Comparison of ENCODE assay signal across 26 cellular contexts in the genomic region with DNA sequence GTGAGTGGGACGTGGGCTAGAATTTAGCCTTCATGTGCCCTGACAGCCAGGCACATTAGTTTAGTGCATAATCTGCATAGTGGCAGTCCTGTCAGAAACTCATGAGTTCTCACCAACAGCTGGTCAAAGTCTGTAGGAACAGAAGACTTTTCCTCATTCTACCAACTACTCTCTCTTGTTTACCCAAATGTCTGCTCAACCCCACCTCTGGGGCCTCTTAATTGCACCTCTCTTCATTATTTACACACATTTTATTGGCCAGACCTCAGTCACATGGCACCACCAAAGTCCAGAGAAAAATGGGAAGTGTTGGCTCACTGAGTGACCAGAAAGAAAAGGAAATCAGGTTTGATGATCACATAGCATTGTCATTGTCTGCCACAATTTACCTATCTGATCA.
DNase-seq lines count a peak whose midpoint lies in the region; ATAC-seq and TF ChIP-seq lines count a peak whose summit lies in the region.
"Had no signal": no experiment of that assay in that cellular context is flagged by ENCODE, and none has a peak within 500 bp of the region (broad histone marks: within the 10 kb centered on the region; RNA-seq: fewer than 3 reads in every experiment).

No MANE protein-coding gene starts in this region.

- H3K18ac ChIP-seq in IMR-90 (ENCODE audit: low read depth, low read length), result no peak overlapping the region

- TF ChIP-seq POLR2A in IMR-90 (IDR thresholded peaks at IDR 0.05; ENCODE audit: low read depth, low read length), result no peak

- TF ChIP-seq CTCF in IMR-90 (conservative IDR thresholded peaks at IDR 0.05; ENCODE audit: low read depth, low read length) (no peak), mucosa of descending colon (IDR thresholded peaks at IDR 0.05) (no peak)

- H3K23ac ChIP-seq in IMR-90 (ENCODE audit: low read depth, low read length), result no peak overlapping the region

- no peaks in the 10 kb centered on the region for H3K36me3 ChIP-seq in IMR-90 (ENCODE audit: control insufficient read depth, insufficient read depth, low read length)
- no peaks in the 10 kb centered on the region for H3K36me3 ChIP-seq in mucosa of descending colon (ENCODE audit: low read depth)
- H3K36me3 ChIP-seq in CD4-positive, alpha-beta memory T cell (ENCODE audit: insufficient read depth, low read length), result no peaks in the 10 kb centered on the region
- H3K36me3 ChIP-seq: SJSA1 had no signal

- H4K8ac ChIP-seq in IMR-90 (ENCODE audit: low read depth in 2 of 2, low read length in 2 of 2), result no peak overlapping the region

- H2BK20ac ChIP-seq in IMR-90 (ENCODE audit: low read depth, low read length), result no peak overlapping the region

- no CpG with 5 or more reads among the region's 1 CpG for WGBS in IMR-90 (ENCODE audit: extremely low coverage in 2 of 2, insufficient read length in 1 of 2), 2 experiments

- H3K9me1 ChIP-seq in IMR-90 (ENCODE audit: insufficient read depth, low read length), result no peaks in the 10 kb centered on the region

- H3K27me3 ChIP-seq in IMR-90 (ENCODE audit: control insufficient read depth, insufficient read depth, low read length), result peaks cover 3% of the 10 kb centered on the region
- no peaks in the 10 kb centered on the region for H3K27me3 ChIP-seq in CD4-positive, alpha-beta memory T cell (ENCODE audit: insufficient read depth, low read length)
- H3K27me3 ChIP-seq: SJSA1 had no signal

- no peak overlapping the region for H2AK9ac ChIP-seq in IMR-90 (replicated peaks; ENCODE audit: low read depth, low read length, poor library complexity)

- H3K9me3 ChIP-seq in IMR-90 (ENCODE audit: control insufficient read depth, insufficient read depth, low read length), result no peaks in the 10 kb centered on the region
- no peaks in the 10 kb centered on the region for H3K9me3 ChIP-seq in mucosa of descending colon
- no peaks in the 10 kb centered on the region for H3K9me3 ChIP-seq in CD4-positive, alpha-beta memory T cell (ENCODE audit: control insufficient read depth in 1 of 2, low read length in 2 of 2)

- peaks cover 50% of the 10 kb centered on the region for H3K4me1 Mint-ChIP-seq in activated naive CD4-positive, alpha-beta T cell treated with anti-CD3 and anti-CD28 coated beads, Interleukin-2, amount 50 U/mL, for 24 hours
- peaks cover 21 to 43% (median 34%) of the 10 kb centered on the region in 4 donors for H3K4me1 Mint-ChIP-seq in CD4-positive, alpha-beta memory T cell
- H3K4me1 Mint-ChIP-seq: GM23338 had no signal

- H3K4me1 ChIP-seq in IMR-90 (ENCODE audit: control insufficient read depth, insufficient read depth, low read length), result no peaks in the 10 kb centered on the region
- H3K4me1 ChIP-seq in mucosa of descending colon (ENCODE audit: low read depth), result no peaks in the 10 kb centered on the region
- H3K4me1 ChIP-seq in CD4-positive, alpha-beta memory T cell (ENCODE audit: insufficient read depth, low read length), result peaks cover 40% of the 10 kb centered on the region
- H3K4me1 ChIP-seq: A549, SJSA1 had no signal

- dilution Hi-C loops in IMR-90 (cut with HindIII; ENCODE audit: low sequenced_read_pairs, unreplicated experiment), result no loop called here

- H2AK5ac ChIP-seq in IMR-90 (ENCODE audit: low read depth, low read length), result no peak overlapping the region

- no peak overlapping the region for H3K27ac ChIP-seq in IMR-90 (ENCODE audit: insufficient read depth, low read length)
- no peak overlapping the region for H3K27ac ChIP-seq in caudate nucleus (ENCODE audit: low read depth, low read length)
- H3K27ac ChIP-seq in CD4-positive, alpha-beta memory T cell (ENCODE audit: low read depth, low read length), result no peak overlapping the region
- H3K27ac ChIP-seq: A549, SJSA1 had no signal

- H3K4me3 Mint-ChIP-seq in activated naive CD4-positive, alpha-beta T cell treated with anti-CD3 and anti-CD28 coated beads, Interleukin-2, amount 50 U/mL, for 24 hours, result no peak overlapping the region
- peak overlapping the region in 1 of 8 donors; percentile 17 for H3K4me3 Mint-ChIP-seq in CD4-positive, alpha-beta memory T cell
- H3K4me3 Mint-ChIP-seq: GM23338, H9 had no signal

- H3K9me3 Mint-ChIP-seq in activated naive CD4-positive, alpha-beta T cell treated with anti-CD3 and anti-CD28 coated beads, Interleukin-2, amount 50 U/mL, for 24 hours, result peaks cover 5% of the 10 kb centered on the region
- H3K9me3 Mint-ChIP-seq in CD4-positive, alpha-beta memory T cell, result peaks cover 0 to 30% (median 9%) of the 10 kb centered on the region in 8 donors

- H3K4me3 ChIP-seq in IMR-90 (ENCODE audit: insufficient read depth, low read depth, low read length) (no peak overlapping the region), mucosa of descending colon (no peak overlapping the region)
- H3K4me3 ChIP-seq in CD4-positive, alpha-beta memory T cell (ENCODE audit: low read length in 2 of 2), result no peak overlapping the region
- H3K4me3 ChIP-seq: A549, GM23338, SJSA1 had no signal

- H2BK120ac ChIP-seq in IMR-90 (ENCODE audit: low read depth, low read length), result no peak overlapping the region

- H2AFZ ChIP-seq in IMR-90 (replicated peaks; ENCODE audit: low read length, poor library complexity), result peak overlapping the region; percentile 43
- H2AFZ ChIP-seq: GM23338 had no signal

- no peaks in the 10 kb centered on the region for H3K79me1 ChIP-seq in IMR-90 (ENCODE audit: low read depth in 1 of 2, low read length in 2 of 2)

- H3K4me2 ChIP-seq in IMR-90 (ENCODE audit: low read depth, low read length), result no peak overlapping the region
- H3K4me2 ChIP-seq: A549, GM23338 had no signal

- no peak overlapping the region for H4K5ac ChIP-seq in IMR-90 (ENCODE audit: low read depth, low read length)

- DNase-seq in activated naive CD4-positive, alpha-beta T cell treated with anti-CD3 and anti-CD28 coated beads, Interleukin-2, amount 50 U/mL, for 16 hours, result no peak
- no peak for DNase-seq in IMR-90
- peak in 1 of 3 donors; percentile 23 for DNase-seq in mucosa of descending colon
- no peak for DNase-seq in caudate nucleus (lab: John Stamatoyannopoulos, UW)
- no peak for DNase-seq in CD4-positive, alpha-beta memory T cell
- DNase-seq: C1 segment of cervical spinal cord, DMS53, EL, GDM1, H9, KBM-7, MV-4-11, NCI-H1105, NCI-H1436 treated with DMSO at 0.1 percent for 48 hours, NCI-H1930, NCI-H2107, NCI-H446, NCI-H524 treated with DMSO at 0.1 percent for 48 hours, Right ventricle myocardium superior, RPMI8226 had no signal

- no peak overlapping the region for H2BK15ac ChIP-seq in IMR-90 (ENCODE audit: low read depth, low read length)

- H4K91ac ChIP-seq in IMR-90 (ENCODE audit: insufficient read depth, low read depth, low read length), result no peak overlapping the region

- H3K36me3 Mint-ChIP-seq in activated naive CD4-positive, alpha-beta T cell treated with anti-CD3 and anti-CD28 coated beads, Interleukin-2, amount 50 U/mL, for 24 hours, result peaks cover 8% of the 10 kb centered on the region
- H3K36me3 Mint-ChIP-seq in CD4-positive, alpha-beta memory T cell, result no peaks in the 10 kb centered on the region

- TF ChIP-seq RAD21 in IMR-90 (IDR thresholded peaks at IDR 0.05; ENCODE audit: low read length), result no peak

- H2BK5ac ChIP-seq in IMR-90 (ENCODE audit: low read depth, low read length, poor library complexity, severe bottlenecking), result no peak overlapping the region

- BruUV-seq in IMR-90 (replicated peaks; lab: Mats Ljungman, UMichigan), result no TSS peak

- intact Hi-C loops in IMR-90 (cut with micrococcal nuclease) (no loop called here), mucosa of descending colon (cut with DNase I, micrococcal nuclease) (no loop called here)
- intact Hi-C loops in CD4-positive, alpha-beta memory T cell (cut with micrococcal nuclease), result no loop called here

- POLR2A ChIA-PET in IMR-90 (lab: Charles Lee; ENCODE audit: unreplicated experiment), result no interaction called here
- POLR2A ChIA-PET in CD4-positive, alpha-beta memory T cell (lab: Charles Lee; ENCODE audit: partially characterized antibody), result no interaction called here

- no peak overlapping the region; the same call in 1 of the 2 replicates for H3K14ac ChIP-seq in IMR-90 (replicated peaks; ENCODE audit: low read depth, low read length)

- CTCF ChIA-PET in IMR-90 (lab: Yijun Ruan, JAX), result no interaction called here
- CTCF ChIA-PET in CD4-positive, alpha-beta memory T cell (lab: Charles Lee; ENCODE audit: partially characterized antibody), result interaction anchor here (1.1 to 3.4 kb wide), 4 partner anchors 26 to 68 kb away, joined by 3 to 13 read pairs (median 4); no protein-coding TSS in a partner anchor

- H3K27ac Mint-ChIP-seq in activated naive CD4-positive, alpha-beta T cell treated with anti-CD3 and anti-CD28 coated beads, Interleukin-2, amount 50 U/mL, for 24 hours, result peak overlapping the region; percentile 80
- H3K27ac Mint-ChIP-seq in CD4-positive, alpha-beta memory T cell, result peak overlapping the region in 3 of 7 donors; percentile 64 to 92 (median 92)
- H3K27ac Mint-ChIP-seq: GM23338, H9 had no signal

- no peak overlapping the region for H3K4ac ChIP-seq in IMR-90 (ENCODE audit: low read depth, low read length)

- in situ Hi-C loops in IMR-90 (cut with MboI; ENCODE audit: low sequenced_read_pairs), result no loop called here

- no peaks in the 10 kb centered on the region for H4K20me1 ChIP-seq in IMR-90 (ENCODE audit: insufficient read depth, low read length)

- no peak overlapping the region for H3K9ac ChIP-seq in IMR-90 (ENCODE audit: low read depth, low read length)

- H3K56ac ChIP-seq in IMR-90 (ENCODE audit: extremely low read depth, insufficient read depth, low read length), result no peak overlapping the region

- no peaks in the 10 kb centered on the region for H3K27me3 Mint-ChIP-seq in activated naive CD4-positive, alpha-beta T cell treated with anti-CD3 and anti-CD28 coated beads, Interleukin-2, amount 50 U/mL, for 24 hours
- H3K27me3 Mint-ChIP-seq in CD4-positive, alpha-beta memory T cell, result peaks cover 8 to 9% of the 10 kb centered on the region in 2 donors

- no peak for ATAC-seq in IMR-90 (ENCODE audit: low read depth)
- peak; percentile 84 for ATAC-seq in mucosa of descending colon
- no peak for ATAC-seq in HG03039 (IDR thresholded peaks at IDR 0.05; ENCODE audit: unreplicated experiment)
- ATAC-seq: A549, GM23338, HepG2 had no signal

TF ChIP-seq in IMR-90, 13 proteins besides CTCF, POLR2A, EP300 and RAD21 (continues in another document):
- TF ChIP-seq NFE2L2 (IDR thresholded peaks at IDR 0.05; ENCODE audit: low read depth, low read length) (no peak), BHLHE40 (IDR thresholded peaks at IDR 0.05; ENCODE audit: low read depth, low read length) (no peak)
- TF ChIP-seq, protein P1, sequence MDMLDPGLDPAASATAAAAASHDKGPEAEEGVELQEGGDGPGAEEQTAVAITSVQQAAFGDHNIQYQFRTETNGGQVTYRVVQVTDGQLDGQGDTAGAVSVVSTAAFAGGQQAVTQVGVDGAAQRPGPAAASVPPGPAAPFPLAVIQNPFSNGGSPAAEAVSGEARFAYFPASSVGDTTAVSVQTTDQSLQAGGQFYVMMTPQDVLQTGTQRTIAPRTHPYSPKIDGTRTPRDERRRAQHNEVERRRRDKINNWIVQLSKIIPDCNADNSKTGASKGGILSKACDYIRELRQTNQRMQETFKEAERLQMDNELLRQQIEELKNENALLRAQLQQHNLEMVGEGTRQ (IDR thresholded peaks at IDR 0.05; ENCODE audit: low read depth, low read length), result no peak
